In the genomic region with DNA sequence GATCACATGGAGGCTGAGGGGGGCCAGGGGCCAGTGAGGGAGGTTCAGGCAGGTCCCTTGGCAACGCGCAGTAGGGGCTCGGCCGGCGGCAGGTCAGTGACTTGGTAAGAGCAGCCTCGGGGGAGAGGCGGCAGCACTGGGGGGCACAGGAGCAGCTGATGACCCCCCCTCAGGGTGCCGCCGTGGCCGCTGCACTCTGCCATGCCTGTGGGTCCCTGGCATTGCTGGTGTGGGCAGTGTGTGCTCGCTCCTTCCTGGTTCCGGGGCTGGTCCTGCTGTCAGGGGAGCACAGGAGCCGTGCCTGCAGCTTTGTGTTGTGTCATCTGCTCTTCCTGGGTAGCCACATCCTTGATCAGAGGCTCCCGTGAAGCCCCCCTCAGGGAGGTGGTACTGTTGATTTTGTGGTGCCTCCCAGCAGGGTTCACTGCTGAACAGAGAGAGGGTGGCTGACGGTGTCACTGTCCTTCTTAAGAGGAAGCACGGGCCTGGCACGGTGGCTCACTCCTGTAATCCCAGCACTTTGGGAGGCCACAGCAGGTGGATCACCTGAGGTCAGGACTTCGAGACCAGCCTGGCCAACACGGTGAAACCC, we compare ENCODE assay signal across 2 cellular contexts.
TF ChIP-seq lines count a peak whose summit lies in the region.

No MANE protein-coding gene starts in this region.

TF ChIP-seq in A549, 52 proteins besides CTCF, POLR2A, EP300 and RAD21:
- no peak for TF ChIP-seq CBX8 (IDR thresholded peaks at IDR 0.05)
- no peak for TF ChIP-seq PHF8 (IDR thresholded peaks at IDR 0.05; ENCODE audit: borderline replicate concordance, low read depth)
- no peak for TF ChIP-seq EHMT2 (IDR thresholded peaks at IDR 0.05; ENCODE audit: low read depth)
- TF ChIP-seq, protein P1, sequence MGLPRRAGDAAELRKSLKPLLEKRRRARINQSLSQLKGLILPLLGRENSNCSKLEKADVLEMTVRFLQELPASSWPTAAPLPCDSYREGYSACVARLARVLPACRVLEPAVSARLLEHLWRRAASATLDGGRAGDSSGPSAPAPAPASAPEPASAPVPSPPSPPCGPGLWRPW (IDR thresholded peaks at IDR 0.05), result no peak
- TF ChIP-seq ZFP36 (IDR thresholded peaks at IDR 0.05; ENCODE audit: borderline replicate concordance, partially characterized antibody), result no peak
- no peak for TF ChIP-seq ZNF302 (CRISPR knock-in tag; IDR thresholded peaks at IDR 0.05)
- no peak for TF ChIP-seq MAZ (IDR thresholded peaks at IDR 0.05; ENCODE audit: borderline replicate concordance, low read depth, low read length)
- no peak for TF ChIP-seq FOXS1 (CRISPR knock-in tag; IDR thresholded peaks at IDR 0.05)

TF ChIP-seq in H1, 55 proteins besides CTCF, POLR2A, EP300 and RAD21:
- no peak for TF ChIP-seq EGR1 (IDR thresholded peaks at IDR 0.05; ENCODE audit: borderline replicate concordance, low read depth, low read length)
- no peak for TF ChIP-seq CEBPB (IDR thresholded peaks at IDR 0.05; ENCODE audit: low read depth, low read length)
- TF ChIP-seq, protein P2, sequence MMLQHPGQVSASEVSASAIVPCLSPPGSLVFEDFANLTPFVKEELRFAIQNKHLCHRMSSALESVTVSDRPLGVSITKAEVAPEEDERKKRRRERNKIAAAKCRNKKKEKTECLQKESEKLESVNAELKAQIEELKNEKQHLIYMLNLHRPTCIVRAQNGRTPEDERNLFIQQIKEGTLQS (IDR thresholded peaks at IDR 0.05; ENCODE audit: insufficient read depth, low read depth, low read length), result no peak
- no peak for TF ChIP-seq BACH1 (IDR thresholded peaks at IDR 0.05; ENCODE audit: low read length)
- no peak for TF ChIP-seq ZNF274 (IDR thresholded peaks at IDR 0.05; ENCODE audit: borderline replicate concordance, extremely low read depth, low read length)
- no peak for TF ChIP-seq YY1 (IDR thresholded peaks at IDR 0.05; ENCODE audit: low read depth, low read length)
- no peak for TF ChIP-seq SP4 (IDR thresholded peaks at IDR 0.05; ENCODE audit: low read length)
- TF ChIP-seq CTBP2 (IDR thresholded peaks at IDR 0.05; ENCODE audit: borderline replicate concordance, insufficient read depth, insufficient read length, low read length), result no peak
- no peak for TF ChIP-seq BRCA1 (IDR thresholded peaks at IDR 0.05; ENCODE audit: low read depth, low read length)
- TF ChIP-seq TAF1 (IDR thresholded peaks at IDR 0.05; ENCODE audit: low read depth, low read length), result no peak
